31 cellular contexts compared by ENCODE assay signal in genomic region chr13:84049442-84049841, GRCh38.
"Had no signal": no experiment of that assay in that cellular context is flagged by ENCODE, and none has a peak within 500 bp of the region (broad histone marks: within the 10 kb centered on the region; RNA-seq: fewer than 3 reads in every experiment).

No MANE protein-coding gene starts in this region.

- H3K27ac ChIP-seq: neural progenitor cell, ovary, parathyroid adenoma, psoas muscle, skin epidermis, spleen, thoracic aorta, thyroid gland, tibial nerve, upper lobe of left lung, vagina had no signal

- H3K9ac ChIP-seq: neural progenitor cell, parathyroid adenoma had no signal

- H3K36me3 Mint-ChIP-seq: natural killer cell; neural progenitor cell; stimulated activated memory B cell treated with anti-CD40 and anti-IgM and Interleukin-4, amounts not matched to agents 10 μg/mL and 1 μg/mL and 100 μg/mL, for 72 hours had no signal

- H3K4me3 ChIP-seq: neural progenitor cell, ovary, psoas muscle, skin epidermis, smooth muscle cell, spleen, thoracic aorta, thyroid gland, tibial nerve, upper lobe of left lung, vagina had no signal

- H3K27me3 Mint-ChIP-seq: progenitor cell of endocrine pancreas; stimulated activated memory B cell treated with anti-CD40 and anti-IgM and Interleukin-4, amounts not matched to agents 10 μg/mL and 1 μg/mL and 100 μg/mL, for 72 hours; stimulated activated naive CD8-positive, alpha-beta T cell treated with anti-CD3 and anti-CD28 coated beads, Interleukin-15, amount 100 ng/mL, for 72 hours had no signal

- H3K27me3 ChIP-seq: neural progenitor cell, ovary, spleen, thyroid gland, tibial nerve, upper lobe of left lung, vagina had no signal

- H3K27ac Mint-ChIP-seq: natural killer cell; nephron; neural progenitor cell; progenitor cell of endocrine pancreas; stimulated activated memory B cell treated with anti-CD40 and anti-IgM and Interleukin-4, amounts not matched to agents 10 μg/mL and 1 μg/mL and 100 μg/mL, for 72 hours; stimulated activated naive CD8-positive, alpha-beta T cell treated with anti-CD3 and anti-CD28 coated beads, Interleukin-15, amount 100 ng/mL, for 72 hours had no signal

- H3K9me3 Mint-ChIP-seq: nephron, neural progenitor cell had no signal

- FAIRE-seq: urothelium cell line had no signal

- H3K79me2 ChIP-seq: parathyroid adenoma had no signal

- H2AFZ ChIP-seq: neural progenitor cell, parathyroid adenoma had no signal

- DNase-seq: natural killer cell; occipital lobe; ovary; posterior cingulate gyrus; psoas muscle; right cardiac atrium; spleen; stimulated activated CD4-positive, alpha-beta T cell treated with anti-CD3 and anti-CD28 coated beads, Interleukin-12 subunit alpha, Interleukin-12 subunit beta, amount 100 ng/mL, for 4 hours; stimulated activated CD4-positive, alpha-beta T cell treated with anti-CD3 and anti-CD28 coated beads, Interleukin-1b, Interleukin-23, amount 100 ng/mL, for 48 hours; stimulated activated CD4-positive, alpha-beta T cell treated with anti-CD3 and anti-CD28 coated beads, Interleukin-4, amount 100 ng/mL, for 1 hour; stimulated activated CD4-positive, alpha-beta T cell treated with anti-CD3 and anti-CD28 coated beads, Interleukin-4, amount 100 ng/mL, for 4 hours; stimulated activated CD8-positive, alpha-beta memory T cell treated with anti-CD3 and anti-CD28 coated beads, Interleukin-4, amount 100 ng/mL, for 48 hours; stimulated activated naive CD4-positive, alpha-beta T cell; stimulated activated naive CD8-positive, alpha-beta T cell treated with anti-CD3 and anti-CD28 coated beads, Interleukin-15, amount 100 ng/mL, for 72 hours; stimulated activated naive CD8-positive, alpha-beta T cell treated with anti-CD3 and anti-CD28 coated beads, Interleukin-15, Interleukin-2, amounts not matched to agents 100 U/mL and 50 U/mL, for 24 hours; substantia nigra; thyroid gland; trophoblast cell; upper lobe of left lung had no signal

- H3K4me3 Mint-ChIP-seq: natural killer cell; nephron; neural progenitor cell; stimulated activated memory B cell treated with anti-CD40 and anti-IgM and Interleukin-4, amounts not matched to agents 10 μg/mL and 1 μg/mL and 100 μg/mL, for 72 hours; stimulated activated naive CD8-positive, alpha-beta T cell treated with anti-CD3 and anti-CD28 coated beads, Interleukin-15, amount 100 ng/mL, for 72 hours had no signal

- H3K4me2 ChIP-seq: neural progenitor cell, smooth muscle cell had no signal

- H3K4me1 ChIP-seq: neural progenitor cell, parathyroid adenoma, psoas muscle, spleen, thyroid gland, tibial nerve, upper lobe of left lung, vagina had no signal

- H3K36me3 ChIP-seq: neural progenitor cell, ovary, spleen, thoracic aorta, thyroid gland, tibial nerve, upper lobe of left lung, vagina had no signal

- ATAC-seq: natural killer cell; psoas muscle; right cardiac atrium; sciatic nerve; stimulated activated memory B cell treated with anti-CD40 and anti-IgM and Interleukin-4, amounts not matched to agents 10 μg/mL and 1 μg/mL and 100 μg/mL, for 72 hours; stimulated activated naive CD8-positive, alpha-beta T cell treated with anti-CD3 and anti-CD28 coated beads, Interleukin-15, amount 100 ng/mL, for 72 hours; stimulated activated naive CD8-positive, alpha-beta T cell treated with anti-CD3 and anti-CD28 coated beads, Interleukin-15, Interleukin-2, amounts not matched to agents 100 U/mL and 50 U/mL, for 24 hours had no signal

- H3K9me3 ChIP-seq: ovary, psoas muscle, spleen, thoracic aorta, thyroid gland, tibial nerve, upper lobe of left lung, vagina had no signal

- H3K4me1 Mint-ChIP-seq: natural killer cell; nephron; neural progenitor cell; stimulated activated memory B cell treated with anti-CD40 and anti-IgM and Interleukin-4, amounts not matched to agents 10 μg/mL and 1 μg/mL and 100 μg/mL, for 72 hours; stimulated activated naive CD8-positive, alpha-beta T cell treated with anti-CD3 and anti-CD28 coated beads, Interleukin-15, amount 100 ng/mL, for 72 hours had no signal
